In genomic region chr2:233414777-233415570, GRCh38 we compare ENCODE assay signal across 8 cellular contexts.
DNase-seq lines count a peak whose midpoint lies in the region; ATAC-seq and TF ChIP-seq lines count a peak whose summit lies in the region.

No MANE protein-coding gene starts in this region.

- POLR2A ChIA-PET in WTC11 (lab: Charles Lee) = interaction anchor here (0.5 kb wide), 1 partner anchor 58 kb away, joined by 6 read pairs; no protein-coding TSS in a partner anchor

- H3K9me3 Mint-ChIP-seq in type B pancreatic cell = peaks cover 12% of the 10 kb centered on the region
- peaks cover 28% of the 10 kb centered on the region for H3K9me3 Mint-ChIP-seq in WTC11

- peaks cover 3 to 25% (median 16%) of the 10 kb centered on the region in 4 donors for H3K4me1 ChIP-seq in liver (ENCODE audit: control insufficient read depth in 4 of 4, insufficient read depth in 4 of 4, low read length in 3 of 4)

- WGBS in liver = 72% methylated on average over 5 of the region's 5 CpGs

- peaks cover 16% of the 10 kb centered on the region for H3K4me1 Mint-ChIP-seq in type B pancreatic cell (ENCODE audit: unreplicated experiment)
- peaks cover 22% of the 10 kb centered on the region for H3K4me1 Mint-ChIP-seq in WTC11

- no peak for TF ChIP-seq RAD21 in liver (IDR thresholded peaks at IDR 0.05)

- H3K27me3 ChIP-seq in liver (ENCODE audit: control insufficient read depth in 4 of 4, insufficient read depth in 4 of 4, low read length in 3 of 4) = no peaks in the 10 kb centered on the region

- H3K9me3 ChIP-seq in liver (ENCODE audit: control insufficient read depth in 4 of 4, low read length in 3 of 4) = peaks cover 0 to 4% (median 1%) of the 10 kb centered on the region in 4 donors

- ATAC-seq in WTC11 (no peak), GM18873 (IDR thresholded peaks at IDR 0.05; ENCODE audit: low FRiP score, unreplicated experiment) (no peak), HG03571 (IDR thresholded peaks at IDR 0.05; ENCODE audit: unreplicated experiment) (no peak)

- no peak overlapping the region for H3K9ac ChIP-seq in liver (ENCODE audit: low read depth in 1 of 2, low read length in 2 of 2)

- H3K27ac ChIP-seq in liver (ENCODE audit: low read depth in 1 of 2, low read length in 2 of 2) = no peak overlapping the region

- TF ChIP-seq CTCF in liver (IDR thresholded peaks at IDR 0.05; ENCODE audit: low read depth, low read length, missing input control) (no peak), type B pancreatic cell (conservative IDR thresholded peaks at IDR 0.05) (no peak), WTC11 (IDR thresholded peaks at IDR 0.05) (no peak)

- no peaks in the 10 kb centered on the region for H3K36me3 ChIP-seq in liver (ENCODE audit: control insufficient read depth in 4 of 4, insufficient read depth in 3 of 4, low read depth in 1 of 4, low read length in 3 of 4)

- no peak overlapping the region for H3K4me3 ChIP-seq in liver (ENCODE audit: low read depth in 1 of 3, low read length in 3 of 3)

- H3K36me3 Mint-ChIP-seq in type B pancreatic cell (peaks cover 31% of the 10 kb centered on the region), WTC11 (peaks cover 24% of the 10 kb centered on the region)

- H3K27me3 Mint-ChIP-seq in type B pancreatic cell (no peaks in the 10 kb centered on the region), WTC11 (ENCODE audit: low read depth) (no peaks in the 10 kb centered on the region)

- H3K4me3 Mint-ChIP-seq in type B pancreatic cell (no peak overlapping the region), WTC11 (no peak overlapping the region)

- CTCF ChIA-PET in WTC11 (lab: Charles Lee) = interaction anchor here (1.1 kb wide), 1 partner anchor 11 kb away, joined by 3 read pairs; no protein-coding TSS in a partner anchor

- no peak overlapping the region for H3K27ac Mint-ChIP-seq in type B pancreatic cell
- no peak overlapping the region for H3K27ac Mint-ChIP-seq in WTC11

- DNase-seq in activated CD8-positive, alpha-beta memory T cell treated with anti-CD3 and anti-CD28 coated beads for 24 hours = peak; percentile 66
- no peak for DNase-seq in activated CD8-positive, alpha-beta memory T cell treated with anti-CD3 and anti-CD28 coated beads, Interleukin-2, amount 50 U/mL, for 48 hours
- peak; percentile 79 for DNase-seq in activated effector memory CD4-positive, alpha-beta T cell treated with anti-CD3 and anti-CD28 coated beads, Interleukin-2, amount 50 U/mL, for 16 hours
- DNase-seq in type B pancreatic cell (ENCODE audit: extremely low spot score, unreplicated experiment) = peak; percentile 53
- no peak for DNase-seq in WTC11 (ENCODE audit: low spot score)

TF ChIP-seq in liver, 16 proteins besides CTCF, POLR2A, EP300 and RAD21:
- TF ChIP-seq TAF1 (conservative IDR thresholded peaks at IDR 0.05) (no peak), HNF4G (IDR thresholded peaks at IDR 0.05) (peak; percentile 58), RXRA (IDR thresholded peaks at IDR 0.05) (peak in 1 of 2 donors; percentile 20), HNF4A (conservative IDR thresholded peaks at IDR 0.05) (peak; percentile 85 to 87)

TF ChIP-seq in WTC11, 78 proteins besides CTCF, POLR2A, EP300 and RAD21:
- TF ChIP-seq E2F1 (CRISPR knock-in tag; IDR thresholded peaks at IDR 0.05) (no peak), KAT7 (CRISPR knock-in tag; IDR thresholded peaks at IDR 0.05; ENCODE audit: borderline replicate concordance) (no peak), IRF1 (CRISPR knock-in tag; IDR thresholded peaks at IDR 0.05) (no peak), ERG (CRISPR knock-in tag; IDR thresholded peaks at IDR 0.05) (no peak), MXD4 (CRISPR knock-in tag; IDR thresholded peaks at IDR 0.05; ENCODE audit: borderline replicate concordance) (no peak), TCF7 (CRISPR knock-in tag; IDR thresholded peaks at IDR 0.05; ENCODE audit: low read depth) (no peak), ZNF232 (CRISPR knock-in tag; IDR thresholded peaks at IDR 0.05) (no peak), ATF3 (CRISPR knock-in tag; conservative IDR thresholded peaks at IDR 0.05) (no peak), PREB (CRISPR knock-in tag; IDR thresholded peaks at IDR 0.05; ENCODE audit: borderline replicate concordance) (no peak), ATF2 (CRISPR knock-in tag; IDR thresholded peaks at IDR 0.05; ENCODE audit: borderline replicate concordance, low read depth) (no peak), ZNF423 (CRISPR knock-in tag; IDR thresholded peaks at IDR 0.05) (no peak), ZNF396 (CRISPR knock-in tag; IDR thresholded peaks at IDR 0.05; ENCODE audit: borderline replicate concordance) (no peak)

Comparison
In these comparisons a context has a peak if more than half of its experiments do, and no peak if none do; other contexts are left out.
1. DNase-seq: peak in activated CD8-positive, alpha-beta memory T cell treated with anti-CD3 and anti-CD28 coated beads for 24 hours (single experiment), activated effector memory CD4-positive, alpha-beta T cell treated with anti-CD3 and anti-CD28 coated beads, Interleukin-2, amount 50 U/mL, for 16 hours (single experiment) and type B pancreatic cell (single experiment); none in activated CD8-positive, alpha-beta memory T cell treated with anti-CD3 and anti-CD28 coated beads, Interleukin-2, amount 50 U/mL, for 48 hours (single experiment) and WTC11 (single experiment).